11 cellular contexts compared by ENCODE assay signal in the genomic region with DNA sequence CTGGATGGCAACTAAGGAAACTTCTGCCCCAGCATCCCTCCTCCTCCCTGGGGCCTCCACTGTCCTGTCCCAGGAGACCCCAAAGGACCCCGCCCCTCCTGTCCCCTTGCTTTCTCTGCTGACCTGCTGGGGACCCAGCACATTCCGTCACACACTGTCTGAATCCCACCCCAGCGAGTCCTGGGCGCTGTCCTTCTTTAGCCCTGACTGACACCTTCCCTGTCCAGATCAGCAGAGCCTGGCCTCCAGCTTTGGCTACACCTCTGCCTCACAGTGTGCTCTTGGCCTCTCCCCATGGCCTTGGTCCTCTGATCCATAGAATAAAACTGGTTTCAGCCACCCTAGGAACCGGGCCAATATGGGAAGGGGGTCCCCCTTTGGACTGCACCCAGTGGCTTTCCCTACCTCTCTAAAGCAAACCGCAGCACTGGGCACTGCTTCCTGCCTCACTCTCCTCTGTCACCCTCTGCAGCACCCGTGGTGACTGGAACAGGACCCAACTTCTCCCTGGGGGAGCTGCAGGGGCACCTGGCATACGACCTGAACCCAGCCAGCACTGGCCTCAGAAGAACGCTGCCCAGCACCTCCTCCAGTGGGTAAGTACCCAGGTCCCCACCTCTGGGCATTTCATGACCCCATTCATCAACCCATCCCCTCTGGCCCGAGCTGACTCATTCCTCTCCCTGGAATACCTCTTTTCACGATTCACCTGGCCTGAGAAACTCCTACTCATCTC. TPM values are rescaled to one million over a fixed set of nuclear protein-coding genes. Genes with fewer than 3 reads are reported as not detected.
A peak's percentile ranks its signal among the peaks of the same experiment; 100 is the strongest.
DNase-seq lines count a peak whose midpoint lies in the region; ATAC-seq and TF ChIP-seq lines count a peak whose summit lies in the region.
"Had no signal": no experiment of that assay in that cellular context is flagged by ENCODE, and none has a peak within 500 bp of the region (broad histone marks: within the 10 kb centered on the region; RNA-seq: fewer than 3 reads in every experiment).

No MANE protein-coding gene starts in this region.

- TF ChIP-seq POLR2A in breast epithelium (IDR thresholded peaks at IDR 0.05) = no peak

- H3K9me3 Mint-ChIP-seq in stimulated activated naive CD8-positive, alpha-beta T cell treated with anti-CD3 and anti-CD28 coated beads, Interleukin-15, Interleukin-2, amounts not matched to agents 100 ng/mL and 50 ng/mL, for 24 hours = no peaks in the 10 kb centered on the region
- H3K9me3 Mint-ChIP-seq in naive thymus-derived CD4-positive, alpha-beta T cell = peaks cover 0 to 3% (median 0%) of the 10 kb centered on the region in 11 donors

- CTCF ChIA-PET in naive thymus-derived CD4-positive, alpha-beta T cell (lab: Charles Lee) = no interaction called here
- CTCF ChIA-PET in HEK293T (lab: Yijun Ruan, JAX) = interaction anchor here (1.2 kb wide), 1 partner anchor 99 kb away, joined by 3 read pairs; no protein-coding TSS in a partner anchor

- intact Hi-C loops in breast epithelium (cut with DNase I; ENCODE audit: low total_unique reads) = no loop called here
- intact Hi-C loops in naive thymus-derived CD4-positive, alpha-beta T cell (cut with micrococcal nuclease) = loop anchor here in 1 of 2 donors (1.0 to 10.0 kb wide), 4 partner anchors 73 to 649 kb away; a partner anchor contains a TSS

- peak overlapping the region; percentile 96 for H3K4me3 Mint-ChIP-seq in stimulated activated naive CD8-positive, alpha-beta T cell treated with anti-CD3 and anti-CD28 coated beads, Interleukin-15, Interleukin-2, amounts not matched to agents 100 ng/mL and 50 ng/mL, for 24 hours
- H3K4me3 Mint-ChIP-seq in naive thymus-derived CD4-positive, alpha-beta T cell = peak overlapping the region; percentile 87 to 100 (median 96)

- peaks cover 13% of the 10 kb centered on the region for H3K36me3 Mint-ChIP-seq in stimulated activated naive CD8-positive, alpha-beta T cell treated with anti-CD3 and anti-CD28 coated beads, Interleukin-15, Interleukin-2, amounts not matched to agents 100 ng/mL and 50 ng/mL, for 24 hours (ENCODE audit: low read depth)
- peaks cover 0 to 10% (median 0%) of the 10 kb centered on the region in 5 donors for H3K36me3 Mint-ChIP-seq in naive thymus-derived CD4-positive, alpha-beta T cell

- H3K36me3 ChIP-seq in breast epithelium = no peaks in the 10 kb centered on the region
- H3K36me3 ChIP-seq in naive thymus-derived CD4-positive, alpha-beta T cell (ENCODE audit: control insufficient read depth in 2 of 3, insufficient read depth in 3 of 3, low read length in 3 of 3) = peaks cover 0 to 4% (median 0%) of the 10 kb centered on the region in 3 experiments

- H3K27ac Mint-ChIP-seq in stimulated activated naive CD8-positive, alpha-beta T cell treated with anti-CD3 and anti-CD28 coated beads, Interleukin-15, Interleukin-2, amounts not matched to agents 100 ng/mL and 50 ng/mL, for 24 hours = peak overlapping the region; percentile 99
- H3K27ac Mint-ChIP-seq in naive thymus-derived CD4-positive, alpha-beta T cell = peak overlapping the region; percentile 95 to 99 (median 98)

- H3K4me1 Mint-ChIP-seq in stimulated activated naive CD8-positive, alpha-beta T cell treated with anti-CD3 and anti-CD28 coated beads, Interleukin-15, Interleukin-2, amounts not matched to agents 100 ng/mL and 50 ng/mL, for 24 hours (ENCODE audit: low read depth) = peaks cover 16% of the 10 kb centered on the region
- peaks cover 7 to 18% (median 14%) of the 10 kb centered on the region in 7 donors for H3K4me1 Mint-ChIP-seq in naive thymus-derived CD4-positive, alpha-beta T cell

- TF ChIP-seq CTCF in breast epithelium (IDR thresholded peaks at IDR 0.05) = no peak

- no peaks in the 10 kb centered on the region for H3K9me3 ChIP-seq in breast epithelium
- no peaks in the 10 kb centered on the region for H3K9me3 ChIP-seq in naive thymus-derived CD4-positive, alpha-beta T cell (ENCODE audit: control insufficient read depth in 2 of 3, low read length in 3 of 3)

- no peaks in the 10 kb centered on the region for H3K27me3 ChIP-seq in breast epithelium
- H3K27me3 ChIP-seq in naive thymus-derived CD4-positive, alpha-beta T cell (ENCODE audit: control insufficient read depth in 2 of 2, insufficient read depth in 2 of 2, low read length in 2 of 2) = no peaks in the 10 kb centered on the region

- H3K4me3 ChIP-seq in breast epithelium = peak overlapping the region in 1 of 3 donors; percentile 69
- no peak overlapping the region for H3K4me3 ChIP-seq in naive thymus-derived CD4-positive, alpha-beta T cell (ENCODE audit: low read length)

- peak overlapping the region; percentile 86 to 94 for H3K27ac ChIP-seq in breast epithelium
- peak overlapping the region; percentile 86 for H3K27ac ChIP-seq in naive thymus-derived CD4-positive, alpha-beta T cell (ENCODE audit: low read depth, low read length)

- no peaks in the 10 kb centered on the region for H3K27me3 Mint-ChIP-seq in stimulated activated naive CD8-positive, alpha-beta T cell treated with anti-CD3 and anti-CD28 coated beads, Interleukin-15, Interleukin-2, amounts not matched to agents 100 ng/mL and 50 ng/mL, for 24 hours
- no peaks in the 10 kb centered on the region for H3K27me3 Mint-ChIP-seq in naive thymus-derived CD4-positive, alpha-beta T cell

- ATAC-seq in stimulated activated naive CD8-positive, alpha-beta T cell treated with anti-CD3 and anti-CD28 coated beads, Interleukin-15, Interleukin-2, amounts not matched to agents 100 U/mL and 50 U/mL, for 24 hours = no peak
- ATAC-seq in naive thymus-derived CD4-positive, alpha-beta T cell = no peak
- ATAC-seq in HG02840 (IDR thresholded peaks at IDR 0.05; ENCODE audit: low FRiP score, unreplicated experiment) = no peak

- POLR2A ChIA-PET in naive thymus-derived CD4-positive, alpha-beta T cell (lab: Charles Lee) = interaction anchor here (0.6 to 0.9 kb wide), 4 partner anchors 71 to 388 kb away, joined by 3 read pairs; no protein-coding TSS in a partner anchor
- POLR2A ChIA-PET in HEK293T (lab: Yijun Ruan, JAX) = interaction anchor here (1.0 to 1.1 kb wide), 2 partner anchors 12 to 81 kb away, joined by 3 to 4 read pairs; no protein-coding TSS in a partner anchor

- H3K4me1 ChIP-seq in breast epithelium = peaks cover 6 to 20% of the 10 kb centered on the region in 2 donors
- H3K4me1 ChIP-seq in naive thymus-derived CD4-positive, alpha-beta T cell (ENCODE audit: control insufficient read depth in 2 of 2, insufficient read depth in 2 of 2, low read length in 2 of 2) = peaks cover 9 to 11% of the 10 kb centered on the region in 2 donors

- DNase-seq in stimulated activated naive CD8-positive, alpha-beta T cell treated with anti-CD3 and anti-CD28 coated beads, Interleukin-15, Interleukin-2, amounts not matched to agents 100 U/mL and 50 U/mL, for 24 hours = no peak
- no peak for DNase-seq in breast epithelium (ENCODE audit: low spot score in 2 of 2)
- DNase-seq in naive thymus-derived CD4-positive, alpha-beta T cell = no peak
- DNase-seq in HEK293T (ENCODE audit: extremely low spot score) = no peak
- no peak for DNase-seq in ecto neural progenitor cell (ENCODE audit: low spot score)
- no peak for DNase-seq in NCI-H226
- DNase-seq: NCI-H1417 treated with DMSO at 0.1 percent for 48 hours had no signal

TF ChIP-seq in HEK293T, 16 proteins besides CTCF, POLR2A, EP300 and RAD21:
- TF ChIP-seq L3MBTL2 (conservative IDR thresholded peaks at IDR 0.05) = no peak
- TF ChIP-seq, protein P1, sequence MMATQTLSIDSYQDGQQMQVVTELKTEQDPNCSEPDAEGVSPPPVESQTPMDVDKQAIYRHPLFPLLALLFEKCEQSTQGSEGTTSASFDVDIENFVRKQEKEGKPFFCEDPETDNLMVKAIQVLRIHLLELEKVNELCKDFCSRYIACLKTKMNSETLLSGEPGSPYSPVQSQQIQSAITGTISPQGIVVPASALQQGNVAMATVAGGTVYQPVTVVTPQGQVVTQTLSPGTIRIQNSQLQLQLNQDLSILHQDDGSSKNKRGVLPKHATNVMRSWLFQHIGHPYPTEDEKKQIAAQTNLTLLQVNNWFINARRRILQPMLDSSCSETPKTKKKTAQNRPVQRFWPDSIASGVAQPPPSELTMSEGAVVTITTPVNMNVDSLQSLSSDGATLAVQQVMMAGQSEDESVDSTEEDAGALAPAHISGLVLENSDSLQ (IDR thresholded peaks at IDR 0.05) = no peak

RNA-seq across cellular contexts. Expression of a gene that starts 46.4 kb away (rescaled TPM):
- 1 to 10 TPM in 2 of 3 donors, not detected in 1; 2.0 to 6.7 TPM for total RNA-seq in breast epithelium
- total RNA-seq in naive thymus-derived CD4-positive, alpha-beta T cell = 1 to 10 TPM in 1 of 5 experiments, under 1 TPM in 1, not detected in 3; 0.82 to 1.8 TPM
- polyA plus RNA-seq in naive thymus-derived CD4-positive, alpha-beta T cell = not detected
- total RNA-seq: Daoy, glomerular endothelial cell had no signal

RNA-seq across cellular contexts. Expression of a gene that starts 49.3 kb away (rescaled TPM):
- not detected for total RNA-seq in breast epithelium
- not detected for total RNA-seq in naive thymus-derived CD4-positive, alpha-beta T cell
- polyA plus RNA-seq in naive thymus-derived CD4-positive, alpha-beta T cell = not detected
- total RNA-seq: Daoy, glomerular endothelial cell had no signal
